ENCODE assay signal across 1 cellular context in genomic region chr11:205221-206001, GRCh38.
TF ChIP-seq lines count a peak whose summit lies in the region.

No MANE protein-coding gene starts in this region.

TF ChIP-seq in IMR-90, 13 proteins besides CTCF, POLR2A, EP300 and RAD21 (continued from another document):
- TF ChIP-seq NFE2L2 (IDR thresholded peaks at IDR 0.05; ENCODE audit: low read depth, low read length) (no peak), USF2 (IDR thresholded peaks at IDR 0.05; ENCODE audit: low read depth, low read length) (no peak), MAFK (IDR thresholded peaks at IDR 0.05; ENCODE audit: low read depth, low read length) (no peak), RFX5 (IDR thresholded peaks at IDR 0.05; ENCODE audit: low read depth, low read length) (no peak), MXI1 (IDR thresholded peaks at IDR 0.05; ENCODE audit: borderline replicate concordance, low read depth, low read length) (no peak), MAZ (IDR thresholded peaks at IDR 0.05; ENCODE audit: borderline replicate concordance, low read depth, low read length) (no peak), CHD1 (IDR thresholded peaks at IDR 0.05; ENCODE audit: low read depth, low read length) (no peak), BHLHE40 (IDR thresholded peaks at IDR 0.05; ENCODE audit: low read depth, low read length) (no peak), CEBPB (IDR thresholded peaks at IDR 0.05; ENCODE audit: low read depth, low read length) (no peak)
